ENCODE assay signal across 22 cellular contexts in the genomic region with DNA sequence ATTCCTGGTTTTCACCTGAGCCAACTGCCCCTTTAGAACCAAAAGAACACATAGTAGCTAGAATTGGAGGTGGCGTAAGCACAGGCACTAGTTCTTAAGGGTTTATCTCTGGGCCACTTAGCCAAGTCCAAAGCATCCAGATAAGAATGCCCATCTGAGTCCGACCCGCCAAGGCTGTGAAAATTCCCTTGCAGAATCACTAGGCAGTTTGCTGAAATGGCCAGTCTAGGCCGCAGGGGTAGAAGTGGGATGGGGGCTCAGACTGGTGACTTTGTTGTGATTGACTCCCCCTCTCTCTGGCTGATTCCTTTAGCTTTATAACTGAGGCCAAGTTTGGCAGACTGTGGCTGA. TPM values are rescaled to one million over a fixed set of nuclear protein-coding genes. Genes with fewer than 3 reads are reported as not detected.
DNase-seq lines count a peak whose midpoint lies in the region; ATAC-seq and TF ChIP-seq lines count a peak whose summit lies in the region.
"Had no signal": no experiment of that assay in that cellular context is flagged by ENCODE, and none has a peak within 500 bp of the region (broad histone marks: within the 10 kb centered on the region; RNA-seq: fewer than 3 reads in every experiment).

No MANE protein-coding gene starts in this region.

- in situ Hi-C loops in Panc1 (cut with HindIII; ENCODE audit: low pct_unique_long_range_greater_than_20kb, low sequenced_read_pairs) = no loop called here

- BruUV-seq in Panc1 (replicated peaks; lab: Mats Ljungman, UMichigan) = no TSS peak

- H3K27me3 Mint-ChIP-seq in activated T-cell treated with anti-CD3 and anti-CD28 coated beads, Interleukin-2, amount 50 U/mL, for 72 hours (ENCODE audit: low read depth) = peaks cover 42% of the 10 kb centered on the region
- peaks cover 49 to 79% of the 10 kb centered on the region in 2 donors for H3K27me3 Mint-ChIP-seq in effector memory CD8-positive, alpha-beta T cell

- intact Hi-C loops in Panc1 (cut with micrococcal nuclease; ENCODE audit: unreplicated experiment) = loop anchor here (5.0 kb wide), 1 partner anchor 241 kb away; no protein-coding TSS in a partner anchor

- H3K4me1 Mint-ChIP-seq in activated T-cell treated with anti-CD3 and anti-CD28 coated beads, Interleukin-2, amount 50 U/mL, for 72 hours (ENCODE audit: low read depth) = peaks cover 23% of the 10 kb centered on the region
- H3K4me1 Mint-ChIP-seq in effector memory CD8-positive, alpha-beta T cell (ENCODE audit: low read depth in 2 of 2) = peaks cover 11 to 15% of the 10 kb centered on the region in 2 donors

- CTCF ChIA-PET in Panc1 (lab: Charles Lee) = interaction anchor here (0.6 to 3.1 kb wide), 2 partner anchors 38 to 49 kb away, joined by 8 to 28 read pairs; no protein-coding TSS in a partner anchor

- peaks cover 0 to 1% of the 10 kb centered on the region in 2 donors for H3K9me3 Mint-ChIP-seq in activated T-cell treated with anti-CD3 and anti-CD28 coated beads, Interleukin-2, amount 50 U/mL, for 72 hours
- no peaks in the 10 kb centered on the region for H3K9me3 Mint-ChIP-seq in effector memory CD8-positive, alpha-beta T cell
- H3K9me3 Mint-ChIP-seq: natural killer cell treated with Interleukin-12 subunit alpha and Interleukin-12 subunit beta and Interleukin-15 and Interleukin-18, amount 100 ng/mL, for 72 hours had no signal

- H3K4me3 ChIP-seq in BLaER1 treated with 17β-estradiol and CSF1 and Interleukin-3, amounts not matched to agents 10 nM and 100 nM = no peak overlapping the region
- H3K4me3 ChIP-seq in Panc1 (ENCODE audit: low read depth in 2 of 2, low read length in 2 of 2) = no peak overlapping the region

- POLR2A ChIA-PET in Panc1 (lab: Charles Lee) = interaction anchor here (0.6 to 0.7 kb wide), 3 partner anchors 7 to 241 kb away, joined by 3 read pairs; no protein-coding TSS in a partner anchor

- ATAC-seq in activated T-cell treated with anti-CD3 and anti-CD28 coated beads, Interleukin-2, amount 50 U/mL, for 72 hours (replicated peaks in 1 of 2) = no peak
- ATAC-seq in Panc1 = no peak
- ATAC-seq in effector memory CD8-positive, alpha-beta T cell (replicated peaks) = no peak
- ATAC-seq in HG02884 (IDR thresholded peaks at IDR 0.05; ENCODE audit: unreplicated experiment) = no peak

- peaks cover 0 to 6% (median 0%) of the 10 kb centered on the region in 11 experiments; a peak in 7 of 22 replicates for H4K20me1 ChIP-seq in BLaER1 treated with 17β-estradiol and CSF1 and Interleukin-3, amounts not matched to agents 10 nM and 100 nM

- H3K27me3 ChIP-seq in BLaER1 treated with 17β-estradiol and CSF1 and Interleukin-3, amounts not matched to agents 10 nM and 100 nM = peaks cover 17 to 35% (median 32%) of the 10 kb centered on the region in 11 experiments
- H3K27me3 ChIP-seq in Panc1 (ENCODE audit: control insufficient read depth, insufficient read depth, low read length) = no peaks in the 10 kb centered on the region

- 0 out of 22 replicates have a peak overlapping the region, but pooled peaks of 1 of the 11 experiments have one; percentile 75 for H3K9ac ChIP-seq in BLaER1 treated with 17β-estradiol and CSF1 and Interleukin-3, amounts not matched to agents 10 nM and 100 nM

- H3K9me3 ChIP-seq in BLaER1 treated with 17β-estradiol and CSF1 and Interleukin-3, amounts not matched to agents 10 nM and 100 nM (replicated peaks in 1 of 11) = peaks cover 0 to 18% (median 0%) of the 10 kb centered on the region in 11 experiments; a peak in 7 of 22 replicates
- no peaks in the 10 kb centered on the region for H3K9me3 ChIP-seq in Panc1 (ENCODE audit: control insufficient read depth, insufficient read depth, low read depth, low read length)

- H3K4me3 Mint-ChIP-seq in activated T-cell treated with anti-CD3 and anti-CD28 coated beads, Interleukin-2, amount 50 U/mL, for 72 hours = peak overlapping the region; percentile 80 to 90
- no peak overlapping the region for H3K4me3 Mint-ChIP-seq in effector memory CD8-positive, alpha-beta T cell

- H3K27ac ChIP-seq in BLaER1 treated with 17β-estradiol and CSF1 and Interleukin-3, amounts not matched to agents 10 nM and 100 nM = peak overlapping the region in 6 of 11 experiments; percentile 56 to 81 (median 78); a peak in 7 of 22 replicates
- H3K27ac ChIP-seq in Panc1 (ENCODE audit: low read length) = peak overlapping the region; percentile 86

- peak overlapping the region; percentile 63 to 92 (median 72); a peak in 18 of 22 replicates for H3K4me2 ChIP-seq in BLaER1 treated with 17β-estradiol and CSF1 and Interleukin-3, amounts not matched to agents 10 nM and 100 nM

- H3K36me3 ChIP-seq in BLaER1 treated with 17β-estradiol and CSF1 and Interleukin-3, amounts not matched to agents 10 nM and 100 nM = peaks cover 0 to under 1% (median 0%) of the 10 kb centered on the region in 11 experiments; a peak in 1 of 22 replicates
- H3K36me3 ChIP-seq in Panc1 (ENCODE audit: control insufficient read depth, insufficient read depth, low read length) = peaks cover 4% of the 10 kb centered on the region; the same call in 1 of the 2 replicates

- H3K4me1 ChIP-seq in BLaER1 treated with 17β-estradiol and CSF1 and Interleukin-3, amounts not matched to agents 10 nM and 100 nM = peaks cover 22 to 51% (median 40%) of the 10 kb centered on the region in 10 experiments
- peaks cover 16% of the 10 kb centered on the region for H3K4me1 ChIP-seq in Panc1 (ENCODE audit: control insufficient read depth, insufficient read depth, low read length)

- no peak for TF ChIP-seq CTCF in Panc1 (IDR thresholded peaks at IDR 0.05)

- no peak for DNase-seq in activated T-cell treated with anti-CD3 and anti-CD28 coated beads, Interleukin-2, amount 50 U/mL, for 72 hours
- no peak for DNase-seq in activated T-cell treated with anti-CD3 and anti-CD28 coated beads for 4 hours
- no peak for DNase-seq in Panc1 (ENCODE audit: low read depth, low spot score)
- DNase-seq in islet precursor cell = peak; percentile 32
- no peak for DNase-seq in effector memory CD8-positive, alpha-beta T cell
- no peak for DNase-seq in COR-L47 (lab: John Stamatoyannopoulos, UW)
- DNase-seq: activated CD4-positive, alpha-beta T cell treated with anti-CD3 and anti-CD28 coated beads for 4 hours; activated CD8-positive, alpha-beta memory T cell treated with anti-CD3 and anti-CD28 coated beads, Interleukin-2, amount 50 U/mL, for 48 hours; activated gamma-delta T cell treated with Interleukin-2 at 50 U/mL for 16 hours; amniotic stem cell; caudate nucleus; CD4-positive, alpha-beta memory T cell; dermis blood vessel endothelial cell; GF-D8; NCI-H1092; NCI-H2029; NCI-H226; NCI-H774 had no signal

- H3K36me3 Mint-ChIP-seq in activated T-cell treated with anti-CD3 and anti-CD28 coated beads, Interleukin-2, amount 50 U/mL, for 72 hours (ENCODE audit: insufficient read depth in 2 of 2) = peaks cover 12 to 29% of the 10 kb centered on the region in 2 donors
- no peaks in the 10 kb centered on the region for H3K36me3 Mint-ChIP-seq in effector memory CD8-positive, alpha-beta T cell (ENCODE audit: insufficient read depth)
- H3K36me3 Mint-ChIP-seq: CD4-positive, alpha-beta memory T cell; natural killer cell treated with Interleukin-12 subunit alpha and Interleukin-12 subunit beta and Interleukin-15 and Interleukin-18, amount 100 ng/mL, for 72 hours had no signal

- no peak overlapping the region for H3K27ac Mint-ChIP-seq in activated T-cell treated with anti-CD3 and anti-CD28 coated beads, Interleukin-2, amount 50 U/mL, for 72 hours
- H3K27ac Mint-ChIP-seq in effector memory CD8-positive, alpha-beta T cell = no peak overlapping the region
- H3K27ac Mint-ChIP-seq: CD4-positive, alpha-beta memory T cell; natural killer cell treated with Interleukin-12 subunit alpha and Interleukin-12 subunit beta and Interleukin-15 and Interleukin-18, amount 100 ng/mL, for 72 hours had no signal

RNA-seq across cellular contexts. Expression of a gene that starts 2.6 kb away (rescaled TPM):
- total RNA-seq in activated T-cell treated with anti-CD3 and anti-CD28 coated beads, Interleukin-2, amount 50 U/mL, for 72 hours = 10 to 100 TPM; 44.5 to 59.3 TPM
- total RNA-seq in Panc1 (2021; ENCODE audit: unreplicated experiment) = 32.2 TPM
- 87.0 TPM for polyA plus RNA-seq in Panc1 (2012; ENCODE audit: insufficient read length)
- total RNA-seq: CD4-positive, alpha-beta memory T cell; OCI-LY7 had no signal
- polyA plus RNA-seq: CD4-positive, alpha-beta memory T cell had no signal

Comparison
In these comparisons a context has a peak if more than half of its experiments do, and no peak if none do; other contexts are left out.
1. H3K4me3 Mint-ChIP-seq: peak in activated T-cell treated with anti-CD3 and anti-CD28 coated beads, Interleukin-2, amount 50 U/mL, for 72 hours (2 of 2); none in effector memory CD8-positive, alpha-beta T cell (0 of 2).